Comparison of ENCODE assay signal across 10 cellular contexts in genomic region chr3:33490641-33491241, GRCh38. TPM values are rescaled to one million over a fixed set of nuclear protein-coding genes. Genes with fewer than 3 reads are reported as not detected.
DNase-seq lines count a peak whose midpoint lies in the region; ATAC-seq, FAIRE-seq and TF ChIP-seq lines count a peak whose summit lies in the region.
"Had no signal": no experiment of that assay in that cellular context is flagged by ENCODE, and none has a peak within 500 bp of the region (broad histone marks: within the 10 kb centered on the region; RNA-seq: fewer than 3 reads in every experiment).

No MANE protein-coding gene starts in this region.

- DNase-seq in GM12891 (ENCODE audit: insufficient read length, low spot score) = no peak
- peak; percentile 40 for DNase-seq in NCI-H526 treated with DMSO at 0.1 percent for 48 hours (lab: John Stamatoyannopoulos, UW)
- peak; percentile 33 for DNase-seq in germinal center (ENCODE audit: low spot score)
- DNase-seq in posterior vena cava (ENCODE audit: low spot score) = no peak
- no peak for DNase-seq in sciatic nerve (ENCODE audit: low spot score)
- DNase-seq: activated naive CD4-positive, alpha-beta T cell treated with anti-CD3 and anti-CD28 coated beads for 36 hours; DND-41; SW 1271 had no signal

- TF ChIP-seq POLR2A in GM12891 (IDR thresholded peaks at IDR 0.05; ENCODE audit: low read depth, low read length) = no peak

- FAIRE-seq in GM12891 (lab: Jason Lieb, UNC) = peak; percentile 59

- peak; percentile 53 for ATAC-seq in GM21367 (IDR thresholded peaks at IDR 0.05; ENCODE audit: unreplicated experiment)
- no peak for ATAC-seq in GM21515 (IDR thresholded peaks at IDR 0.05; ENCODE audit: unreplicated experiment)
- no peak for ATAC-seq in sciatic nerve

- intact Hi-C loops in posterior vena cava (cut with DNase I) (no loop called here), sciatic nerve (cut with DNase I) (no loop called here)

TF ChIP-seq in GM12891, 5 proteins besides CTCF, POLR2A, EP300 and RAD21:
- no peak for TF ChIP-seq TAF1 (IDR thresholded peaks at IDR 0.05; ENCODE audit: low read depth, low read length)
- TF ChIP-seq SPI1 (IDR thresholded peaks at IDR 0.05; ENCODE audit: low read depth, low read length) = no peak
- TF ChIP-seq PAX5 (IDR thresholded peaks at IDR 0.05; ENCODE audit: insufficient read depth, low read length, severe bottlenecking) = no peak
- TF ChIP-seq POU2F2 (IDR thresholded peaks at IDR 0.05; ENCODE audit: low read depth, low read length) = no peak
- no peak for TF ChIP-seq POLR2AphosphoS5 (IDR thresholded peaks at IDR 0.05; ENCODE audit: low read depth, low read length)
TF ChIP-seq in GM12891: peak in this region for 0.

RNA-seq across cellular contexts. Expression of gene UBP1, which starts 50.5 kb away (rescaled TPM):
- 40.7 TPM for polyA plus RNA-seq in GM12891 (2012; ENCODE audit: low read depth, missing spikeins)
- 10 to 100 TPM; 57.5 to 66.5 TPM for total RNA-seq in posterior vena cava
- 46.3 TPM for total RNA-seq in sciatic nerve

Comparison
In these comparisons a context has a peak if more than half of its experiments do, and no peak if none do; other contexts are left out.
1. DNase-seq: peak in NCI-H526 treated with DMSO at 0.1 percent for 48 hours (single experiment) and germinal center (single experiment); none in GM12891 (single experiment), posterior vena cava (single experiment) and sciatic nerve (single experiment).